Comparison of ENCODE assay signal across 15 cellular contexts in genomic region chr2:217551229-217551909, GRCh38.
A peak's percentile ranks its signal among the peaks of the same experiment; 100 is the strongest.
DNase-seq lines count a peak whose midpoint lies in the region; TF ChIP-seq lines count a peak whose summit lies in the region.
"Had no signal": no experiment of that assay in that cellular context is flagged by ENCODE, and none has a peak within 500 bp of the region (broad histone marks: within the 10 kb centered on the region; RNA-seq: fewer than 3 reads in every experiment).

No MANE protein-coding gene starts in this region.

- TF ChIP-seq POLR2A in adrenal gland (IDR thresholded peaks at IDR 0.05), result no peak

- no peak overlapping the region for H3K4me3 ChIP-seq in adrenal gland
- H3K4me3 ChIP-seq: BLaER1 treated with 17β-estradiol and CSF1 and Interleukin-3, amounts not matched to agents 10 nM and 100 nM; SK-N-MC had no signal

- POLR2A ChIA-PET in activated CD4-positive, alpha-beta T cell treated with anti-CD3 and anti-CD28 coated beads, Interleukin-2, amount 10 ng/mL, durations not matched to agents 7 days and 5 days (lab: Charles Lee), result no interaction called here

- no peak overlapping the region for H3K4me3 Mint-ChIP-seq in HFFc6
- no peak overlapping the region for H3K4me3 Mint-ChIP-seq in activated CD4-positive, alpha-beta T cell treated with anti-CD3 and anti-CD28 coated beads, Interleukin-2, amount 10 ng/mL, durations not matched to agents 7 days and 5 days

- TF ChIP-seq CTCF in HFFc6 (IDR thresholded peaks at IDR 0.05) (no peak), adrenal gland (IDR thresholded peaks at IDR 0.05) (no peak), GM10266 (IDR thresholded peaks at IDR 0.05; ENCODE audit: control insufficient read depth, insufficient read depth, low read depth, missing control alignments) (no peak)

- H3K4me1 Mint-ChIP-seq in HFFc6 (ENCODE audit: low read depth), result peaks cover 68% of the 10 kb centered on the region
- H3K4me1 Mint-ChIP-seq in activated CD4-positive, alpha-beta T cell treated with anti-CD3 and anti-CD28 coated beads, Interleukin-2, amount 10 ng/mL, durations not matched to agents 7 days and 5 days, result peaks cover 4% of the 10 kb centered on the region

- no peaks in the 10 kb centered on the region for H3K36me3 ChIP-seq in adrenal gland (replicated peaks in 1 of 2)
- H3K36me3 ChIP-seq: BLaER1 treated with 17β-estradiol and CSF1 and Interleukin-3, amounts not matched to agents 10 nM and 100 nM had no signal

- no peaks in the 10 kb centered on the region for H3K27me3 ChIP-seq in adrenal gland
- H3K27me3 ChIP-seq: BLaER1 treated with 17β-estradiol and CSF1 and Interleukin-3, amounts not matched to agents 10 nM and 100 nM had no signal

- H3K36me3 Mint-ChIP-seq in HFFc6 (ENCODE audit: low read depth), result no peaks in the 10 kb centered on the region
- no peaks in the 10 kb centered on the region for H3K36me3 Mint-ChIP-seq in activated CD4-positive, alpha-beta T cell treated with anti-CD3 and anti-CD28 coated beads, Interleukin-2, amount 10 ng/mL, durations not matched to agents 7 days and 5 days (ENCODE audit: low read depth)
- H3K36me3 Mint-ChIP-seq: activated naive CD4-positive, alpha-beta T cell treated with anti-CD3 and anti-CD28 coated beads, Interleukin-2, amount 50 U/mL, for 72 hours had no signal

- 0 out of 2 replicates have a peak overlapping the region, but pooled peaks have one; percentile 8 for H3K27ac Mint-ChIP-seq in HFFc6
- H3K27ac Mint-ChIP-seq in activated CD4-positive, alpha-beta T cell treated with anti-CD3 and anti-CD28 coated beads, Interleukin-2, amount 10 ng/mL, durations not matched to agents 7 days and 5 days, result no peak overlapping the region
- H3K27ac Mint-ChIP-seq: activated naive CD4-positive, alpha-beta T cell treated with anti-CD3 and anti-CD28 coated beads, Interleukin-2, amount 50 U/mL, for 72 hours had no signal

- intact Hi-C loops in adrenal gland (cut with DNase I), result no loop called here

- peak overlapping the region in 1 of 5 donors; percentile 41 for H3K27ac ChIP-seq in adrenal gland
- H3K27ac ChIP-seq: BLaER1 treated with 17β-estradiol and CSF1 and Interleukin-3, amounts not matched to agents 10 nM and 100 nM; SK-N-MC had no signal

- H3K4me1 ChIP-seq in adrenal gland (replicated peaks in 1 of 2), result peaks cover 15 to 36% of the 10 kb centered on the region in 2 donors

- no peaks in the 10 kb centered on the region for H3K9me3 Mint-ChIP-seq in HFFc6
- no peaks in the 10 kb centered on the region for H3K9me3 Mint-ChIP-seq in activated CD4-positive, alpha-beta T cell treated with anti-CD3 and anti-CD28 coated beads, Interleukin-2, amount 10 ng/mL, durations not matched to agents 7 days and 5 days
- H3K9me3 Mint-ChIP-seq: activated naive CD4-positive, alpha-beta T cell treated with anti-CD3 and anti-CD28 coated beads, Interleukin-2, amount 50 U/mL, for 72 hours had no signal

- in situ Hi-C loops in ACHN (cut with HindIII; ENCODE audit: low pct_ligation_motif_present, low pct_unique_long_range_greater_than_20kb, low sequenced_read_pairs), result no loop called here

- CTCF ChIA-PET in activated CD4-positive, alpha-beta T cell treated with anti-CD3 and anti-CD28 coated beads, Interleukin-2, amount 10 ng/mL, durations not matched to agents 7 days and 5 days (lab: Charles Lee), result interaction anchor here (0.6 kb wide), 1 partner anchor 478 kb away, joined by 4 read pairs; no protein-coding TSS in a partner anchor

- 53 to 77% (median 67%) methylated on average over 4 of the region's 4 CpGs for WGBS in adrenal gland, 4 donors

- H3K27me3 Mint-ChIP-seq in HFFc6 (ENCODE audit: insufficient read depth), result peaks cover 2% of the 10 kb centered on the region; the same call in 1 of the 2 replicates
- no peaks in the 10 kb centered on the region for H3K27me3 Mint-ChIP-seq in activated CD4-positive, alpha-beta T cell treated with anti-CD3 and anti-CD28 coated beads, Interleukin-2, amount 10 ng/mL, durations not matched to agents 7 days and 5 days

- H3K9me3 ChIP-seq in adrenal gland (replicated peaks in 1 of 3), result no peaks in the 10 kb centered on the region

- peak; percentile 75 for DNase-seq in ACHN
- peak; percentile 68 for DNase-seq in HFFc6
- peak in 5 of 7 donors; percentile 4 to 43 (median 16) for DNase-seq in adrenal gland
- DNase-seq in iris pigment epithelial cell (ENCODE audit: low read depth), result peak; percentile 71
- DNase-seq in hypothalamus (lab: John Stamatoyannopoulos, UW), result no peak
- no peak for DNase-seq in activated CD4-positive, alpha-beta T cell treated with anti-CD3 and anti-CD28 coated beads, Interleukin-2, amount 10 ng/mL, durations not matched to agents 7 days and 5 days
- DNase-seq in activated CD8-positive, alpha-beta memory T cell treated with anti-CD3 and anti-CD28 coated beads, Interleukin-2, amount 50 U/mL, for 48 hours, result no peak
- no peak for DNase-seq in GM10266 (ENCODE audit: extremely low spot score)
- DNase-seq: KG1, kidney, NCI-H2171 treated with DMSO at 0.1 percent for 48 hours, posterior cingulate gyrus had no signal

Comparison
In these comparisons a context has a peak if more than half of its experiments do, and no peak if none do; other contexts are left out.
1. DNase-seq: peak in ACHN (single experiment), HFFc6 (single experiment), adrenal gland (5 of 7) and iris pigment epithelial cell (single experiment); none in hypothalamus (0 of 51), activated CD4-positive, alpha-beta T cell treated with anti-CD3 and anti-CD28 coated beads, Interleukin-2, amount 10 ng/mL, durations not matched to agents 7 days and 5 days (single experiment), activated CD8-positive, alpha-beta memory T cell treated with anti-CD3 and anti-CD28 coated beads, Interleukin-2, amount 50 U/mL, for 48 hours (single experiment) and GM10266 (single experiment).